ENCODE assay signal across 9 cellular contexts in genomic region chr10:21372651-21373410, GRCh38.
A peak's percentile ranks its signal among the peaks of the same experiment; 100 is the strongest.
DNase-seq lines count a peak whose midpoint lies in the region; ATAC-seq and TF ChIP-seq lines count a peak whose summit lies in the region.
"Had no signal": no experiment of that assay in that cellular context is flagged by ENCODE, and none has a peak within 500 bp of the region (broad histone marks: within the 10 kb centered on the region; RNA-seq: fewer than 3 reads in every experiment).

No MANE protein-coding gene starts in this region.

- peak overlapping the region; percentile 49 for H3K27ac Mint-ChIP-seq in activated naive CD8-positive, alpha-beta T cell treated with anti-CD3 and anti-CD28 coated beads, Interleukin-2, amount 50 U/mL, for 24 hours

- H3K36me3 ChIP-seq in PC-9 (ENCODE audit: low read depth), result no peaks in the 10 kb centered on the region
- H3K36me3 ChIP-seq: neutrophil had no signal

- no peaks in the 10 kb centered on the region; the same call in 1 of the 2 replicates for H3F3A ChIP-seq in PC-9 (ENCODE audit: insufficient read depth, low read depth)

- no peaks in the 10 kb centered on the region for H4K20me1 ChIP-seq in PC-9 (ENCODE audit: insufficient read depth)

- no TSS peak for BruUV-seq in PC-9 (replicated peaks; lab: Mats Ljungman, UMichigan)

- TF ChIP-seq CTCF in PC-9 (conservative IDR thresholded peaks at IDR 0.05), result no peak

- H3K4me3 ChIP-seq in PC-9, result peak overlapping the region; percentile 43; the same call in 1 of the 2 replicates

- CTCF ChIA-PET in PC-9 (lab: Charles Lee), result interaction anchor here (0.7 kb wide), 2 partner anchors 50 to 94 kb away, joined by 4 read pairs; no protein-coding TSS in a partner anchor

- H3K27me3 ChIP-seq in PC-9 (ENCODE audit: insufficient read depth, low read depth), result no peaks in the 10 kb centered on the region
- H3K27me3 ChIP-seq: neutrophil had no signal

- intact Hi-C loops in PC-9 (cut with micrococcal nuclease; ENCODE audit: unreplicated experiment), result no loop called here

- peak; percentile 87 for ATAC-seq in HG03135 (IDR thresholded peaks at IDR 0.05; ENCODE audit: unreplicated experiment)
- peak; percentile 86 for ATAC-seq in activated naive CD8-positive, alpha-beta T cell treated with anti-CD3 and anti-CD28 coated beads, Interleukin-2, amount 50 U/mL, for 24 hours

- no peaks in the 10 kb centered on the region for H3K9me3 Mint-ChIP-seq in activated naive CD8-positive, alpha-beta T cell treated with anti-CD3 and anti-CD28 coated beads, Interleukin-2, amount 50 U/mL, for 24 hours

- H3K4me1 Mint-ChIP-seq in activated naive CD8-positive, alpha-beta T cell treated with anti-CD3 and anti-CD28 coated beads, Interleukin-2, amount 50 U/mL, for 24 hours, result peaks cover 8% of the 10 kb centered on the region

- peak overlapping the region; percentile 50 for H3K4me3 Mint-ChIP-seq in activated naive CD8-positive, alpha-beta T cell treated with anti-CD3 and anti-CD28 coated beads, Interleukin-2, amount 50 U/mL, for 24 hours

- no peaks in the 10 kb centered on the region for H3K36me3 Mint-ChIP-seq in activated naive CD8-positive, alpha-beta T cell treated with anti-CD3 and anti-CD28 coated beads, Interleukin-2, amount 50 U/mL, for 24 hours (ENCODE audit: low read depth)

- peaks cover 17% of the 10 kb centered on the region; the same call in 1 of the 2 replicates for H3K4me1 ChIP-seq in PC-9 (replicated peaks; ENCODE audit: insufficient read depth)

- H3K9me3 ChIP-seq in PC-9 (ENCODE audit: insufficient read depth, low read depth), result no peaks in the 10 kb centered on the region
- H3K9me3 ChIP-seq: neutrophil had no signal

- H3K27ac ChIP-seq in PC-9, result peak overlapping the region; percentile 34; the same call in 1 of the 2 replicates
- H3K27ac ChIP-seq: neutrophil had no signal

- POLR2A ChIA-PET in PC-9 (lab: Charles Lee; ENCODE audit: unreplicated experiment), result interaction anchor here (0.6 to 0.8 kb wide), 4 partner anchors 8 to 125 kb away, joined by 3 to 7 read pairs (median 4); no protein-coding TSS in a partner anchor

- DNase-seq in activated T-cell treated with anti-CD3 and anti-CD28 coated beads for 24 hours (ENCODE audit: low read depth), result peak; percentile 8
- no peak for DNase-seq in activated T-cell treated with anti-CD3 and anti-CD28 coated beads for 4 hours
- peak; percentile 62 to 78 for DNase-seq in PC-9
- peak; percentile 19 for DNase-seq in activated naive CD8-positive, alpha-beta T cell treated with anti-CD3 and anti-CD28 coated beads, Interleukin-2, amount 50 U/mL, for 24 hours
- peak; percentile 92 for DNase-seq in iris pigment epithelial cell (ENCODE audit: low read depth)
- peak; percentile 10 for DNase-seq in stimulated activated naive CD4-positive, alpha-beta T cell treated with Interleukin-2 at 50 U/mL for 16 hours (lab: John Stamatoyannopoulos, UW)
- DNase-seq in nucleus accumbens (lab: John Stamatoyannopoulos, UW), result no peak

- peak overlapping the region; percentile 77 for H3K4me2 ChIP-seq in PC-9

- H3K27me3 Mint-ChIP-seq in activated naive CD8-positive, alpha-beta T cell treated with anti-CD3 and anti-CD28 coated beads, Interleukin-2, amount 50 U/mL, for 24 hours, result no peaks in the 10 kb centered on the region

- no peaks in the 10 kb centered on the region for H3K9me2 ChIP-seq in PC-9 (ENCODE audit: insufficient read depth)

- H2AFZ ChIP-seq in PC-9, result no peak overlapping the region

- H3K79me2 ChIP-seq in PC-9 (ENCODE audit: low read depth), result no peaks in the 10 kb centered on the region

Comparison
In these comparisons a context has a peak if more than half of its experiments do, and no peak if none do; other contexts are left out.
1. DNase-seq: peak in activated T-cell treated with anti-CD3 and anti-CD28 coated beads for 24 hours (single experiment), PC-9 (2 of 2), activated naive CD8-positive, alpha-beta T cell treated with anti-CD3 and anti-CD28 coated beads, Interleukin-2, amount 50 U/mL, for 24 hours (single experiment), iris pigment epithelial cell (single experiment) and stimulated activated naive CD4-positive, alpha-beta T cell treated with Interleukin-2 at 50 U/mL for 16 hours (single experiment); none in activated T-cell treated with anti-CD3 and anti-CD28 coated beads for 4 hours (single experiment) and nucleus accumbens (0 of 56).